8 cellular contexts compared by ENCODE assay signal in the genomic region with DNA sequence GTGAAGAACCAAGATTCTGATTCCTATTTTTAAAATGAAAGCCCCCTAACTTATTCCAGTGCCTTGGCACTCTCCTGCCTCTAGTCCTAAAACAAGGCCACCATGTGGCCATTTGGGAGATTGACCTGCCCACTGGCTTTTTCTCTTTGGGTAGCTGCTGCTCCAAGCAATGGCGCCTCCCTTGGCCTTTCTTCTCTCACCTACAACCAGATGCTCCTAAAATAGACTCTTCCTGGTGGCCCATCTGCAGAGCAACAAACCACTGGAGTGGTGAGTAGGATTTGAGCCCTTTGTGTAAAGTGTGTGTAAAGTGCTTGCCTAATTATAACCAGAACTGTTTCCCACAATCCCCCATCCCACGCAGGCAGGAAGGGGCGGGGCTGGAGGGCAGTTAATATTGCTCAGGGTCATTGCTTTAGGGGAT.
DNase-seq lines count a peak whose midpoint lies in the region; ATAC-seq and TF ChIP-seq lines count a peak whose summit lies in the region.

No MANE protein-coding gene starts in this region.

- H3K27me3 ChIP-seq in cardiac muscle cell (no peaks in the 10 kb centered on the region), right cardiac atrium (ENCODE audit: control insufficient read depth, insufficient read depth) (no peaks in the 10 kb centered on the region), thoracic aorta (replicated peaks; ENCODE audit: insufficient read depth) (no peaks in the 10 kb centered on the region)

- WGBS in right cardiac atrium: 66% methylated on average over 3 of the region's 3 CpGs

- DNase-seq in cardiac muscle cell (ENCODE audit: low read depth in 1 of 2, low spot score in 1 of 2) (peak; percentile 62 to 68), right cardiac atrium (no peak), NCI-H2227 treated with DMSO at 0.1 percent for 48 hours (lab: John Stamatoyannopoulos, UW) (peak; percentile 88), endothelial cell (ENCODE audit: low spot score) (peak; percentile 61), thoracic aorta (ENCODE audit: low spot score) (no peak), CD1c-positive myeloid dendritic cell (ENCODE audit: extremely low spot score) (no peak)
- no peak for DNase-seq in central memory CD4-positive, alpha-beta T cell

- peak; percentile 62 for TF ChIP-seq CTCF in cardiac muscle cell (IDR thresholded peaks at IDR 0.05; ENCODE audit: low read depth, low read length)
- TF ChIP-seq CTCF in endothelial cell (IDR thresholded peaks at IDR 0.05; ENCODE audit: unreplicated experiment): peak; percentile 77
- peak; percentile 8 for TF ChIP-seq CTCF in thoracic aorta (IDR thresholded peaks at IDR 0.05)

- no peaks in the 10 kb centered on the region for H3K9me3 ChIP-seq in cardiac muscle cell (ENCODE audit: low read depth)
- no peaks in the 10 kb centered on the region for H3K9me3 ChIP-seq in right cardiac atrium (ENCODE audit: control insufficient read depth, low read length)
- no peaks in the 10 kb centered on the region for H3K9me3 ChIP-seq in thoracic aorta

- no peaks in the 10 kb centered on the region for H3K36me3 ChIP-seq in cardiac muscle cell
- H3K36me3 ChIP-seq in thoracic aorta: no peaks in the 10 kb centered on the region

- no peak for ATAC-seq in right cardiac atrium
- ATAC-seq in thoracic aorta (ENCODE audit: insufficient number of reproducible peaks, low FRiP score, low read depth): no peak
- ATAC-seq in activated T-helper 17 cell treated with anti-CD3 and anti-CD28 coated beads, Interleukin-2, amount 50 U/mL, for 72 hours (replicated peaks): no peak

- H3K27ac Mint-ChIP-seq in endothelial cell (ENCODE audit: unreplicated experiment): no peak overlapping the region
- H3K27ac Mint-ChIP-seq in activated T-helper 17 cell treated with anti-CD3 and anti-CD28 coated beads, Interleukin-2, amount 50 U/mL, for 72 hours: no peak overlapping the region

- no peak overlapping the region for H3K4me3 Mint-ChIP-seq in endothelial cell (ENCODE audit: unreplicated experiment)
- no peak overlapping the region for H3K4me3 Mint-ChIP-seq in activated T-helper 17 cell treated with anti-CD3 and anti-CD28 coated beads, Interleukin-2, amount 50 U/mL, for 72 hours

- H3K27ac ChIP-seq in cardiac muscle cell: peak overlapping the region; percentile 74
- no peak overlapping the region for H3K27ac ChIP-seq in right cardiac atrium (ENCODE audit: low read length)
- no peak overlapping the region for H3K27ac ChIP-seq in thoracic aorta

- H3K4me1 Mint-ChIP-seq in endothelial cell (ENCODE audit: unreplicated experiment): no peaks in the 10 kb centered on the region
- no peaks in the 10 kb centered on the region for H3K4me1 Mint-ChIP-seq in activated T-helper 17 cell treated with anti-CD3 and anti-CD28 coated beads, Interleukin-2, amount 50 U/mL, for 72 hours

- H3K4me3 ChIP-seq in cardiac muscle cell (no peak overlapping the region), right cardiac atrium (ENCODE audit: low read length) (no peak overlapping the region), thoracic aorta (no peak overlapping the region)

- no peaks in the 10 kb centered on the region for H3K36me3 Mint-ChIP-seq in endothelial cell (ENCODE audit: low read depth, unreplicated experiment)
- H3K36me3 Mint-ChIP-seq in activated T-helper 17 cell treated with anti-CD3 and anti-CD28 coated beads, Interleukin-2, amount 50 U/mL, for 72 hours (ENCODE audit: low read depth): no peaks in the 10 kb centered on the region

- H3K4me1 ChIP-seq in cardiac muscle cell (ENCODE audit: low read depth) (peaks cover 42% of the 10 kb centered on the region), right cardiac atrium (ENCODE audit: control insufficient read depth, insufficient read depth, low read length) (peaks cover 2% of the 10 kb centered on the region), thoracic aorta (ENCODE audit: control insufficient read depth in 1 of 2, low read depth in 2 of 2) (peaks cover 17 to 39% of the 10 kb centered on the region in 2 donors)

- H3K27me3 Mint-ChIP-seq in endothelial cell (ENCODE audit: unreplicated experiment): peaks cover 6% of the 10 kb centered on the region
- peaks cover 17% of the 10 kb centered on the region for H3K27me3 Mint-ChIP-seq in activated T-helper 17 cell treated with anti-CD3 and anti-CD28 coated beads, Interleukin-2, amount 50 U/mL, for 72 hours

- intact Hi-C loops in right cardiac atrium (cut with DNase I): no loop called here

- no peaks in the 10 kb centered on the region for H3K9me3 Mint-ChIP-seq in endothelial cell (ENCODE audit: unreplicated experiment)
- H3K9me3 Mint-ChIP-seq in activated T-helper 17 cell treated with anti-CD3 and anti-CD28 coated beads, Interleukin-2, amount 50 U/mL, for 72 hours: no peaks in the 10 kb centered on the region

Comparison
In these comparisons a context has a peak if more than half of its experiments do, and no peak if none do; other contexts are left out.
1. DNase-seq: peak in cardiac muscle cell (2 of 2), NCI-H2227 treated with DMSO at 0.1 percent for 48 hours (single experiment) and endothelial cell (single experiment); none in right cardiac atrium (0 of 3), thoracic aorta (single experiment), central memory CD4-positive, alpha-beta T cell (single experiment) and CD1c-positive myeloid dendritic cell (single experiment).
2. CTCF ChIP-seq: peak in every context shown above with its lines; median percentile 77 in endothelial cell; 62 in cardiac muscle cell; 8 in thoracic aorta.